Comparison of ENCODE assay signal across 25 cellular contexts in the genomic region with DNA sequence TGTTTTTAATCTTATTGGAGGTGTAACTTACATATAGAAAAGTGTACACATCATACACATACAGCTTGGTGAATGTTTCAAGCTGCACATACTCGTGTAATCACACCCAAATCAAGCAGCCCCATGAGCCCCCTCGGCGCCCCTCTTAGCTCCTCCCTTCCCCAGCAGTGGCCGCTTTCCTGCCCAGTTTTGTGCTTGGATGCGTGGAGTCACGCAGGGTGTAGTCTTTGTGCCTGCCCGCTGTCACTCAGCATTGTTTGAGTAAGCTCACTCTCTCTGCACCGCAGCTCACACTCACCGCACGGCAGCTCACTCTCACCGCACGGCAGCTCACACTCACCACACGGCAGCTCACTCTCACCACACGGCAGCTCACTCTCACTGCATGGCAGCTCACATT.
DNase-seq lines count a peak whose midpoint lies in the region; ATAC-seq and TF ChIP-seq lines count a peak whose summit lies in the region.
"Had no signal": no experiment of that assay in that cellular context is flagged by ENCODE, and none has a peak within 500 bp of the region (broad histone marks: within the 10 kb centered on the region; RNA-seq: fewer than 3 reads in every experiment).

No MANE protein-coding gene starts in this region.

- intact Hi-C loops in left ventricle myocardium inferior (cut with micrococcal nuclease), result no loop called here
- intact Hi-C loops in left cardiac atrium (cut with DNase I), result no loop called here
- intact Hi-C loops in left lung (cut with DNase I), result no loop called here

- H3K27me3 ChIP-seq in left ventricle myocardium inferior (ENCODE audit: low read depth) (no peaks in the 10 kb centered on the region), left lung (no peaks in the 10 kb centered on the region), SJCRH30 (no peaks in the 10 kb centered on the region)
- H3K27me3 ChIP-seq: BE2C, Peyer's patch had no signal

- no peaks in the 10 kb centered on the region for H3K9me3 ChIP-seq in left ventricle myocardium inferior (replicated peaks)
- H3K9me3 ChIP-seq in left lung, result no peaks in the 10 kb centered on the region
- no peaks in the 10 kb centered on the region for H3K9me3 ChIP-seq in SJCRH30 (replicated peaks)
- H3K9me3 ChIP-seq: BE2C, Peyer's patch had no signal

- H3K4me1 ChIP-seq in left ventricle myocardium inferior, result no peaks in the 10 kb centered on the region
- H3K4me1 ChIP-seq in left lung, result no peaks in the 10 kb centered on the region
- no peaks in the 10 kb centered on the region for H3K4me1 ChIP-seq in SJCRH30
- H3K4me1 ChIP-seq: BE2C, Peyer's patch had no signal

- no peak for TF ChIP-seq CTCF in left ventricle myocardium inferior (IDR thresholded peaks at IDR 0.05; ENCODE audit: borderline replicate concordance)
- TF ChIP-seq CTCF in left lung (IDR thresholded peaks at IDR 0.05), result no peak

- no peak overlapping the region for H3K4me3 ChIP-seq in left ventricle myocardium inferior
- no peak overlapping the region for H3K4me3 ChIP-seq in left lung
- no peak overlapping the region for H3K4me3 ChIP-seq in SJCRH30
- H3K4me3 ChIP-seq: GM12878, Peyer's patch had no signal

- H3K27ac ChIP-seq in left ventricle myocardium inferior (replicated peaks) (no peak overlapping the region), left lung (no peak overlapping the region), SJCRH30 (no peak overlapping the region)
- H3K27ac ChIP-seq: Peyer's patch had no signal

- H3K36me3 ChIP-seq in left ventricle myocardium inferior, result peaks cover 14% of the 10 kb centered on the region
- peaks cover 0 to 27% of the 10 kb centered on the region in 2 donors for H3K36me3 ChIP-seq in left lung
- peaks cover 8% of the 10 kb centered on the region; the same call in 1 of the 2 replicates for H3K36me3 ChIP-seq in SJCRH30
- H3K36me3 ChIP-seq: BE2C had no signal

- ATAC-seq in left cardiac atrium (no peak), left lung (no peak), HG03095 (IDR thresholded peaks at IDR 0.05; ENCODE audit: unreplicated experiment) (no peak), HG02642 (IDR thresholded peaks at IDR 0.05; ENCODE audit: poor library complexity, unreplicated experiment) (no peak), HG02981 (IDR thresholded peaks at IDR 0.05; ENCODE audit: unreplicated experiment) (no peak)
- ATAC-seq: GM12878, SK-N-SH treated with all-trans-retinoic acid at 6 μM for 48 hours had no signal

- peak; percentile 2 for DNase-seq in left ventricle myocardium inferior
- DNase-seq in left cardiac atrium, result no peak
- peak; percentile 37 for DNase-seq in astrocyte of the hippocampus (ENCODE audit: low read depth, low spot score)
- peak; percentile 11 to 28 for DNase-seq in left lung
- no peak for DNase-seq in SJCRH30
- DNase-seq: 8988T; ACHN; BE2C; CD8-positive, alpha-beta memory T cell; DMS 273 treated with DMSO at 0.1 percent for 48 hours; DMS79; EL; GDM1; HCEC 1CT; KG1; MM.1S; NCI-H2029; NCI-H526 treated with DMSO at 0.1 percent for 48 hours; OCI-M1; Peyer's patch had no signal

Comparison
In these comparisons a context has a peak if more than half of its experiments do, and no peak if none do; other contexts are left out.
1. DNase-seq: peak in left ventricle myocardium inferior (single experiment), astrocyte of the hippocampus (single experiment) and left lung (2 of 2); none in left cardiac atrium (single experiment) and SJCRH30 (0 of 2).